ENCODE assay signal across 25 cellular contexts in the genomic region with DNA sequence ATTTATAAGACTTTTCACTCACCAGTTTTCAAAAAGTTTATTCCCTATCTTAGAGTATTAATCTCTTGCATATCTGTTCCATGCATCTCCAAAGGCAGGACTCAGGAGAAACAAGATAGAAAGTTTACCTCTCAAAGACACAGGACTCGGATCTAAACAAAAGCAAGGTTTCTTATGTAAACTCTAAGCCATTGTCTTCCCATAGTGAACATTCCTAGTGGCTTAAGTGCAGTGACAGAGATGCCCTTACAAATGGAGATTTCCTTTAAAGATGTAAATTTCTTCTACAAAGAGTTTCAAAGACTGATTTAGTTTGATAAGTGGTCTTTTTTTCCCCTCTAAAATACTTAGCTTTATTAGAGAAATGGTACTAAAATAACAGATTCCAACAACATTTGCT.
A peak's percentile ranks its signal among the peaks of the same experiment; 100 is the strongest.
DNase-seq lines count a peak whose midpoint lies in the region; ATAC-seq, FAIRE-seq and TF ChIP-seq lines count a peak whose summit lies in the region.
"Had no signal": no experiment of that assay in that cellular context is flagged by ENCODE, and none has a peak within 500 bp of the region (broad histone marks: within the 10 kb centered on the region; RNA-seq: fewer than 3 reads in every experiment).

No MANE protein-coding gene starts in this region.

- no peak overlapping the region for H3K14ac ChIP-seq in H1 (ENCODE audit: insufficient read length)

- no peak overlapping the region for H2BK120ac ChIP-seq in H1 (replicated peaks; ENCODE audit: low read depth, low read length)

- no peaks in the 10 kb centered on the region; the same call in 1 of the 2 replicates for H3K23me2 ChIP-seq in H1 (ENCODE audit: low read depth, low read length)

- H3K27me3 ChIP-seq in HAP-1 (ENCODE audit: low read depth) = no peaks in the 10 kb centered on the region
- peaks cover 0 to 1% (median 0%) of the 10 kb centered on the region in 4 experiments; a peak in 1 of 7 replicates for H3K27me3 ChIP-seq in H1 (replicated peaks in 1 of 4; ENCODE audit: control insufficient read depth in 3 of 4, extremely low read depth in 1 of 4, insufficient read depth in 3 of 4, low read length in 3 of 4)
- no peaks in the 10 kb centered on the region; the same call in 1 of the 2 replicates for H3K27me3 ChIP-seq in iPS-20b (ENCODE audit: insufficient read depth, low read length)

- no peak for TF ChIP-seq CTCF in H1 (IDR thresholded peaks at IDR 0.05; ENCODE audit: control extremely low read depth in 1 of 3, insufficient read depth in 1 of 3, low read depth in 1 of 3, low read length in 3 of 3)

- peak; percentile 96 for FAIRE-seq in H1 (lab: Jason Lieb, UNC)
- FAIRE-seq: A549, G401.6 had no signal

- H3K4ac ChIP-seq in H1 (replicated peaks; ENCODE audit: insufficient read length, low read depth, low read length) = no peak overlapping the region

- CTCF ChIA-PET in H1 (lab: Charles Lee; ENCODE audit: partially characterized antibody) = interaction anchor here (1.0 to 2.0 kb wide), 2 partner anchors 10 to 11 kb away, joined by 4 to 9 read pairs; no protein-coding TSS in a partner anchor

- H3K9me3 ChIP-seq in HAP-1 (peaks cover 18% of the 10 kb centered on the region), H1 (ENCODE audit: insufficient read depth in 2 of 2, low read depth in 1 of 2, low read length in 1 of 2) (peaks cover 22 to 32% of the 10 kb centered on the region in 2 experiments), iPS-20b (ENCODE audit: insufficient read depth, low read depth, low read length) (peaks cover 35% of the 10 kb centered on the region)

- no peak overlapping the region for H3K56ac ChIP-seq in H1 (replicated peaks; ENCODE audit: insufficient read length, low read depth, low read length)

- H3K79me1 ChIP-seq in H1 (ENCODE audit: low read depth, low read length) = no peaks in the 10 kb centered on the region

- no peak overlapping the region for H4K8ac ChIP-seq in H1 (ENCODE audit: extremely low read depth, insufficient read depth, low read length)

- no peak overlapping the region for H2BK15ac ChIP-seq in H1 (ENCODE audit: low read length)

- no peak overlapping the region for H4K91ac ChIP-seq in H1 (replicated peaks; ENCODE audit: insufficient read length, low read length)

- TF ChIP-seq POLR2A in H1 (IDR thresholded peaks at IDR 0.05; ENCODE audit: control extremely low read depth in 1 of 2, low read depth in 2 of 2, low read length in 2 of 2) = no peak

- no peaks in the 10 kb centered on the region for H3K79me2 ChIP-seq in H1 (ENCODE audit: control insufficient read depth in 1 of 2, insufficient read depth in 2 of 2, low read length in 2 of 2)

- no peak overlapping the region for H2BK12ac ChIP-seq in H1 (ENCODE audit: low read depth, low read length)

- in situ Hi-C loops in HAP-1 (cut with MboI; ENCODE audit: low sequenced_read_pairs) = no loop called here

- H2BK20ac ChIP-seq in H1 (ENCODE audit: low read length) = no peak overlapping the region

- ATAC-seq in HG03025 (IDR thresholded peaks at IDR 0.05; ENCODE audit: low FRiP score, unreplicated experiment) = no peak
- ATAC-seq: A549 had no signal

- TF ChIP-seq EP300 in H1 (IDR thresholded peaks at IDR 0.05; ENCODE audit: borderline replicate concordance in 1 of 2, low read depth in 2 of 2, low read length in 2 of 2) = peak in 1 of 2 experiments; percentile 94; a peak in 2 of 3 replicates

- peak overlapping the region; percentile 8 to 41; a peak in 2 of 4 replicates for H3K4me2 ChIP-seq in H1 (ENCODE audit: insufficient read depth in 1 of 2, low read depth in 2 of 2, low read length in 2 of 2)
- H3K4me2 ChIP-seq: A549, KMS-11 had no signal

- H2AK5ac ChIP-seq in H1 (ENCODE audit: low read depth, low read length) = no peak overlapping the region

- no peak for TF ChIP-seq RAD21 in H1 (IDR thresholded peaks at IDR 0.05 in 1 of 2, conservative IDR thresholded peaks at IDR 0.05 in 1 of 2; ENCODE audit: low read depth in 2 of 2, low read length in 2 of 2)

- H2BK5ac ChIP-seq in H1 (ENCODE audit: low read depth, low read length) = 0 out of 2 replicates have a peak overlapping the region, but pooled peaks have one; percentile 98

- H3K27ac ChIP-seq in H1 (ENCODE audit: low read depth, low read length) (peak overlapping the region; percentile 24; the same call in 1 of the 2 replicates), iPS-20b (ENCODE audit: low read length) (no peak overlapping the region)
- H3K27ac ChIP-seq: A549, GM23248, KMS-11 had no signal

- H2AFZ ChIP-seq in H1 (ENCODE audit: low read length) = no peak overlapping the region
- H2AFZ ChIP-seq: GM23248 had no signal

- H3K23ac ChIP-seq in H1 (ENCODE audit: insufficient read length) = no peak overlapping the region

- 0% methylated on average over 1 of the region's 1 CpG; no CpG with 5 or more reads in 1 of the 2 experiments for WGBS in H1 (ENCODE audit: extremely low coverage in 1 of 2, insufficient coverage in 1 of 2, insufficient read length in 1 of 2, insufficient replicate concordance in 2 of 2, low coverage in 1 of 2, low lambda C conversion rate in 2 of 2, missing lambda C conversion rate in 1 of 2), 2 experiments

- no peaks in the 10 kb centered on the region for H4K20me1 ChIP-seq in H1 (replicated peaks in 1 of 2; ENCODE audit: control insufficient read depth in 1 of 2, insufficient read depth in 2 of 2, low read length in 2 of 2)

- no peaks in the 10 kb centered on the region for H3K36me3 ChIP-seq in HAP-1 (replicated peaks)
- H3K36me3 ChIP-seq in H1 (ENCODE audit: control insufficient read depth in 2 of 4, insufficient read depth in 4 of 4, low read length in 3 of 4) = peaks cover 0 to 14% (median 6%) of the 10 kb centered on the region in 4 experiments; a peak in 2 of 8 replicates
- H3K36me3 ChIP-seq in iPS-20b (ENCODE audit: insufficient read depth, low read depth, low read length) = peaks cover 16% of the 10 kb centered on the region; the same call in 1 of the 2 replicates

- H3K4me1 ChIP-seq in HAP-1 (peaks cover 24% of the 10 kb centered on the region), H1 (replicated peaks in 1 of 4; ENCODE audit: control insufficient read depth in 3 of 4, insufficient read depth in 4 of 4, low read length in 3 of 4) (peaks cover 2 to 20% (median 11%) of the 10 kb centered on the region in 4 experiments; a peak in 6 of 7 replicates), iPS-20b (ENCODE audit: insufficient read depth, low read length) (peaks cover 19% of the 10 kb centered on the region)
- H3K4me1 ChIP-seq: A549 had no signal

- POLR2A ChIA-PET in H1 (lab: Charles Lee; ENCODE audit: partially characterized antibody) = interaction anchor here (0.7 to 1.6 kb wide), 4 partner anchors 10 to 115 kb away, joined by 3 to 4 read pairs (median 4); no protein-coding TSS in a partner anchor

- H3K18ac ChIP-seq in H1 (ENCODE audit: extremely low read depth, low read length) = no peak overlapping the region

- no peak overlapping the region for H3K4me3 ChIP-seq in HAP-1
- H3K4me3 ChIP-seq in H1 (ENCODE audit: extremely low read depth in 1 of 4, insufficient read depth in 2 of 4, low read depth in 3 of 4, low read length in 4 of 4) = peak overlapping the region in 1 of 4 experiments; percentile 35; a peak in 1 of 8 replicates
- peak overlapping the region; percentile 45 for H3K4me3 ChIP-seq in iPS-20b (ENCODE audit: low read length)
- H3K4me3 ChIP-seq: A549, GM23248 had no signal

- H4K5ac ChIP-seq in H1 (ENCODE audit: insufficient read length, low read depth, low read length) = no peak overlapping the region

- no peak overlapping the region for H3K9ac ChIP-seq in H1 (replicated peaks in 1 of 4; ENCODE audit: extremely low read depth in 1 of 4, low read depth in 3 of 4, low read length in 3 of 4)
- peak overlapping the region; percentile 31; the same call in 1 of the 2 replicates for H3K9ac ChIP-seq in iPS-20b (ENCODE audit: low read depth, low read length)
- H3K9ac ChIP-seq: GM23248, KMS-11 had no signal

- DNase-seq in HAP-1 (ENCODE audit: low spot score in 2 of 2) = peak; percentile 21 to 99
- peak in 1 of 2 experiments; percentile 23 for DNase-seq in H1 (ENCODE audit: low read depth in 1 of 2, low spot score in 2 of 2)
- DNase-seq in cerebellar nuclear complex (lab: John Stamatoyannopoulos, UW) = no peak
- no peak for DNase-seq in AG20443 (ENCODE audit: low spot score)
- no peak for DNase-seq in SIG-M5 treated with dmso at 0.1 percent for 504 hours (lab: John Stamatoyannopoulos, UW; ENCODE audit: unreplicated experiment)
- DNase-seq: C1 segment of cervical spinal cord; CD4-positive, alpha-beta memory T cell; COR-L47; DMS53; GM23248; IMR-90; MM.1S; NCI-H1048; NCI-H1417; NCI-H1694; NCI-H2029 treated with DMSO at 0.1 percent for 48 hours; NCI-H446 treated with DMSO at 0.1 percent for 48 hours; NCI-H526; Right ventricle myocardium superior; RPMI8226 had no signal

TF ChIP-seq in H1, 55 proteins besides CTCF, POLR2A, EP300 and RAD21 (continues in another document):
- TF ChIP-seq TAF1 (IDR thresholded peaks at IDR 0.05; ENCODE audit: low read depth, low read length) (no peak), TCF12 (IDR thresholded peaks at IDR 0.05; ENCODE audit: low read depth, low read length) (0 out of 2 replicates have a peak, but pooled peaks have one; percentile 11), TEAD4 (IDR thresholded peaks at IDR 0.05; ENCODE audit: low read depth, low read length) (peak; percentile 70), BCL11A (IDR thresholded peaks at IDR 0.05; ENCODE audit: low read depth in 2 of 2, low read length in 2 of 2) (peak in 1 of 2 experiments; percentile 84)

Comparison
In these comparisons a context has a peak if more than half of its experiments do, and no peak if none do; other contexts are left out.
1. DNase-seq: peak in HAP-1 (2 of 2); none in cerebellar nuclear complex (0 of 2), AG20443 (single experiment) and SIG-M5 treated with dmso at 0.1 percent for 504 hours (single experiment).